ENCODE assay signal across 16 cellular contexts in genomic region chr11:68364581-68364980, GRCh38. TPM values are rescaled to one million over a fixed set of nuclear protein-coding genes. Genes with fewer than 3 reads are reported as not detected.
A peak's percentile ranks its signal among the peaks of the same experiment; 100 is the strongest.
DNase-seq lines count a peak whose midpoint lies in the region; ATAC-seq, FAIRE-seq and TF ChIP-seq lines count a peak whose summit lies in the region.
"Had no signal": no experiment of that assay in that cellular context is flagged by ENCODE, and none has a peak within 500 bp of the region (broad histone marks: within the 10 kb centered on the region; RNA-seq: fewer than 3 reads in every experiment).

No MANE protein-coding gene starts in this region.

- H3K27me3 ChIP-seq in bronchial epithelial cell (ENCODE audit: control insufficient read depth, insufficient read depth, low read length) (no peaks in the 10 kb centered on the region), osteoblast (ENCODE audit: insufficient read depth, low read length) (no peaks in the 10 kb centered on the region), lower lobe of right lung (ENCODE audit: low read depth) (no peaks in the 10 kb centered on the region)

- H3K79me2 ChIP-seq in osteoblast (ENCODE audit: insufficient read depth, low read length) = no peaks in the 10 kb centered on the region

- ATAC-seq in GM18517 (IDR thresholded peaks at IDR 0.05; ENCODE audit: unreplicated experiment) (no peak), lower lobe of right lung (no peak)
- ATAC-seq: K562 had no signal

- peaks cover 22% of the 10 kb centered on the region for H3K36me3 Mint-ChIP-seq in activated naive CD4-positive, alpha-beta T cell treated with anti-CD3 and anti-CD28 coated beads, Interleukin-2, amount 10 ng/mL, durations not matched to agents 7 days and 5 days

- no peaks in the 10 kb centered on the region for H3K9me3 Mint-ChIP-seq in activated naive CD4-positive, alpha-beta T cell treated with anti-CD3 and anti-CD28 coated beads, Interleukin-2, amount 10 ng/mL, durations not matched to agents 7 days and 5 days
- H3K9me3 Mint-ChIP-seq: CD4-positive, CD25-positive, alpha-beta regulatory T cell had no signal

- CTCF ChIA-PET in activated naive CD4-positive, alpha-beta T cell treated with anti-CD3 and anti-CD28 coated beads, Interleukin-2, amount 10 ng/mL, durations not matched to agents 7 days and 5 days (lab: Charles Lee) = no interaction called here

- no peaks in the 10 kb centered on the region for H3K4me1 ChIP-seq in osteoblast (ENCODE audit: insufficient read depth, low read length)
- no peaks in the 10 kb centered on the region for H3K4me1 ChIP-seq in lower lobe of right lung

- H3K36me3 ChIP-seq in bronchial epithelial cell (ENCODE audit: control insufficient read depth, insufficient read depth, low read length) (peaks cover 11% of the 10 kb centered on the region), osteoblast (ENCODE audit: insufficient read depth, low read length) (no peaks in the 10 kb centered on the region), lower lobe of right lung (peaks cover 37% of the 10 kb centered on the region)

- TF ChIP-seq CTCF in bronchial epithelial cell (IDR thresholded peaks at IDR 0.05; ENCODE audit: insufficient read depth, low read length, severe bottlenecking) (no peak), osteoblast (IDR thresholded peaks at IDR 0.05; ENCODE audit: extremely low read depth, low read depth, low read length) (no peak), lower lobe of right lung (IDR thresholded peaks at IDR 0.05) (no peak)

- no peaks in the 10 kb centered on the region for H3K27me3 Mint-ChIP-seq in activated naive CD4-positive, alpha-beta T cell treated with anti-CD3 and anti-CD28 coated beads, Interleukin-2, amount 10 ng/mL, durations not matched to agents 7 days and 5 days
- H3K27me3 Mint-ChIP-seq: CD4-positive, CD25-positive, alpha-beta regulatory T cell had no signal

- intact Hi-C loops in lower lobe of right lung (cut with DNase I) = no loop called here

- peaks cover 12% of the 10 kb centered on the region for H3K4me1 Mint-ChIP-seq in activated naive CD4-positive, alpha-beta T cell treated with anti-CD3 and anti-CD28 coated beads, Interleukin-2, amount 10 ng/mL, durations not matched to agents 7 days and 5 days
- H3K4me1 Mint-ChIP-seq: CD4-positive, CD25-positive, alpha-beta regulatory T cell had no signal

- H3K27ac ChIP-seq in osteoblast (ENCODE audit: low read depth, low read length) (no peak overlapping the region), lower lobe of right lung (no peak overlapping the region)

- H3K4me3 ChIP-seq in bronchial epithelial cell (ENCODE audit: low read depth, low read length) = no peak overlapping the region
- H3K4me3 ChIP-seq in osteoblast (ENCODE audit: insufficient read depth, low read length) = no peak overlapping the region
- no peak overlapping the region for H3K4me3 ChIP-seq in lower lobe of right lung
- H3K4me3 ChIP-seq: K562 had no signal

- DNase-seq in activated naive CD4-positive, alpha-beta T cell treated with anti-CD3 and anti-CD28 coated beads, Interleukin-2, amount 10 ng/mL, durations not matched to agents 7 days and 5 days = no peak
- no peak for DNase-seq in activated naive CD4-positive, alpha-beta T cell treated with anti-CD3 and anti-CD28 coated beads, Interleukin-2, amount 50 U/mL, for 16 hours
- DNase-seq in bronchial epithelial cell (ENCODE audit: low read depth) (no peak), osteoblast (ENCODE audit: insufficient read length, low spot score, missing footprints) (peak; percentile 54), ureter (ENCODE audit: low spot score) (no peak), lower lobe of right lung (no peak)
- DNase-seq: AML-193; Calu3; CD4-positive, CD25-positive, alpha-beta regulatory T cell; DND-41; GDM1; NCI-H1436; NCI-H2029 treated with DMSO at 0.1 percent for 48 hours; NCI-H510A treated with DMSO at 0.1 percent for 48 hours had no signal

- H3K4me3 Mint-ChIP-seq in activated naive CD4-positive, alpha-beta T cell treated with anti-CD3 and anti-CD28 coated beads, Interleukin-2, amount 10 ng/mL, durations not matched to agents 7 days and 5 days = no peak overlapping the region
- H3K4me3 Mint-ChIP-seq: CD4-positive, CD25-positive, alpha-beta regulatory T cell had no signal

- peak; percentile 86 for FAIRE-seq in bronchial epithelial cell (lab: Jason Lieb, UNC)
- FAIRE-seq: K562 had no signal

- no peak overlapping the region for H2AFZ ChIP-seq in osteoblast (ENCODE audit: low read length)

- no peaks in the 10 kb centered on the region for H3K9me3 ChIP-seq in osteoblast (ENCODE audit: low read depth, low read length)
- no peaks in the 10 kb centered on the region for H3K9me3 ChIP-seq in lower lobe of right lung

- H3K4me2 ChIP-seq in osteoblast (ENCODE audit: insufficient read depth, low read length) = no peak overlapping the region

- H3K27ac Mint-ChIP-seq in activated naive CD4-positive, alpha-beta T cell treated with anti-CD3 and anti-CD28 coated beads, Interleukin-2, amount 10 ng/mL, durations not matched to agents 7 days and 5 days = peak overlapping the region; percentile 17

- no peaks in the 10 kb centered on the region for H4K20me1 ChIP-seq in osteoblast (ENCODE audit: insufficient read depth, low read length)

RNA-seq across cellular contexts. Expression of gene LRP5, which starts 52.2 kb away (rescaled TPM):
- total RNA-seq in bronchial epithelial cell (17.0 and 21.6 TPM in 2 replicates), osteoblast (16.3 and 18.6 TPM in 2 replicates), ureter (82.4 TPM), lower lobe of right lung (66.1 TPM)
